ENCODE assay signal across 8 cellular contexts in the genomic region with DNA sequence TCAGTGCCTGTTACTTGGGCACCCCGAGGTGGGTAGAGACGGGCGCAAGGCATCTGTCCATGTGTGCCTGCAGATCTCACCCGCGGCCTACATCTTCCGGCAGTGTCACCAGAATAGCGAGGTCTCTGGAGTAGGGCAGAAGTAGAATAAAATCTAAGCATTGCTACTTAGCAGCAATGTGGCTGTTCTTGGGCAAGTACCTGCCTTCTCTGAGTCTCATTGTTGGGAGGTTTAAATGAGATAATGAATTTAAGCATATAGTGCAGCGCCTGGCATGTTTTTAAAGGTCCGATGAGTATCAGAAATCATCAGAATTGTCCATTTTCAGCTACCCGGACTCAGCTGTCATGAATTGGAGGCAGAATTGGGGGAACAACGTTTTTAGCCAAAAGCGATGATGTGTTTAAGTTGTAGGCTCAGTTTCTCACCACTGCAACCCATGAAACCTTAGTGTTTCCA. TPM values are rescaled to one million over a fixed set of nuclear protein-coding genes. Genes with fewer than 3 reads are reported as not detected.
DNase-seq lines count a peak whose midpoint lies in the region; ATAC-seq and TF ChIP-seq lines count a peak whose summit lies in the region.

No MANE protein-coding gene starts in this region.

- POLR2A ChIA-PET in RWPE1 (lab: Yijun Ruan, JAX; ENCODE audit: low non-redundant PET): no interaction called here

- TF ChIP-seq CTCF in RWPE1 (conservative IDR thresholded peaks at IDR 0.05; ENCODE audit: low read depth): no peak
- no peak for TF ChIP-seq CTCF in psoas muscle (IDR thresholded peaks at IDR 0.05)

- CTCF ChIA-PET in RWPE1 (lab: Yijun Ruan, JAX): interaction anchor here (0.8 kb wide), 1 partner anchor 68 kb away, joined by 4 read pairs; no protein-coding TSS in a partner anchor

- H3K4me3 ChIP-seq in psoas muscle: peak overlapping the region; percentile 85

- H3K27ac ChIP-seq in RWPE1 (peak overlapping the region; percentile 96), psoas muscle (peak overlapping the region; percentile 88)

- no peak for ATAC-seq in psoas muscle

- peaks cover 0 to 26% of the 10 kb centered on the region in 2 donors for H3K36me3 ChIP-seq in psoas muscle (ENCODE audit: insufficient read depth in 1 of 2, low read depth in 1 of 2)

- H3K9me3 ChIP-seq in psoas muscle: no peaks in the 10 kb centered on the region

- H3K27me3 ChIP-seq in psoas muscle (ENCODE audit: insufficient read depth in 3 of 3, low read length in 2 of 3): no peaks in the 10 kb centered on the region

- intact Hi-C loops in psoas muscle (cut with DNase I): no loop called here

- WGBS in psoas muscle, 3 donors: 13 to 14% (median 13%) methylated on average over 12 of the region's 12 CpGs

- DNase-seq in NOMO-1 treated with dmso at 0.1 percent for 144 hours (lab: John Stamatoyannopoulos, UW; ENCODE audit: unreplicated experiment): peak; percentile 11
- DNase-seq in NOMO-1 treated with DMSO at 0.1 percent for 48 hours (lab: John Stamatoyannopoulos, UW; ENCODE audit: unreplicated experiment): no peak
- DNase-seq in RWPE1 (ENCODE audit: low spot score): no peak
- DNase-seq in fibroblast of gingiva (ENCODE audit: low read depth): peak; percentile 12
- no peak for DNase-seq in psoas muscle
- no peak for DNase-seq in inferior parietal cortex (ENCODE audit: extremely low spot score)
- no peak for DNase-seq in NCI-H2029 treated with DMSO at 0.1 percent for 48 hours (lab: John Stamatoyannopoulos, UW)
- DNase-seq in mucosa of gallbladder (ENCODE audit: low spot score): no peak

- H3K4me1 ChIP-seq in psoas muscle: peaks cover 15% of the 10 kb centered on the region

RNA-seq across cellular contexts. Expression of a gene that starts 0.8 kb away (rescaled TPM):
- 10 to 100 TPM in 2 of 4 donors, 1 to 10 TPM in 2; 7.8 to 11.0 (median 9.9) TPM for total RNA-seq in psoas muscle
- 1 to 10 TPM; 8.9 to 9.9 (median 8.9) TPM for polyA plus RNA-seq in psoas muscle
- 46.8 TPM for total RNA-seq in mucosa of gallbladder

RNA-seq across cellular contexts. Expression of a gene that starts 27.2 kb away (rescaled TPM):
- total RNA-seq in psoas muscle (under 1 TPM in 1 of 4 donors, not detected in 3; 0.56 TPM), mucosa of gallbladder (0.37 TPM)
- polyA plus RNA-seq in psoas muscle: under 1 TPM; 0.04 to 0.90 (median 0.10) TPM

RNA-seq across cellular contexts. Expression of a gene that starts 49.2 kb away (rescaled TPM):
- total RNA-seq in psoas muscle (10 to 100 TPM; 31.4 to 39.9 (median 36.3) TPM), mucosa of gallbladder (41.0 TPM)
- polyA plus RNA-seq in psoas muscle: 10 to 100 TPM; 18.0 to 35.2 (median 20.8) TPM

RNA-seq across cellular contexts. Expression of a gene that starts 58.7 kb away (rescaled TPM):
- total RNA-seq in psoas muscle (10 to 100 TPM in 1 of 4 donors, 1 to 10 TPM in 3; 7.7 to 14.3 (median 9.5) TPM), mucosa of gallbladder (20.9 TPM)
- 10 to 100 TPM in 1 of 3 donors, 1 to 10 TPM in 2; 3.4 to 12.4 (median 4.5) TPM for polyA plus RNA-seq in psoas muscle

Comparison
In these comparisons a context has a peak if more than half of its experiments do, and no peak if none do; other contexts are left out.
1. DNase-seq: peak in NOMO-1 treated with dmso at 0.1 percent for 144 hours (single experiment) and fibroblast of gingiva (single experiment); none in NOMO-1 treated with DMSO at 0.1 percent for 48 hours (single experiment), RWPE1 (single experiment), psoas muscle (0 of 2), inferior parietal cortex (single experiment), NCI-H2029 treated with DMSO at 0.1 percent for 48 hours (single experiment) and mucosa of gallbladder (single experiment).